1 cellular context compared by ENCODE assay signal in the genomic region with DNA sequence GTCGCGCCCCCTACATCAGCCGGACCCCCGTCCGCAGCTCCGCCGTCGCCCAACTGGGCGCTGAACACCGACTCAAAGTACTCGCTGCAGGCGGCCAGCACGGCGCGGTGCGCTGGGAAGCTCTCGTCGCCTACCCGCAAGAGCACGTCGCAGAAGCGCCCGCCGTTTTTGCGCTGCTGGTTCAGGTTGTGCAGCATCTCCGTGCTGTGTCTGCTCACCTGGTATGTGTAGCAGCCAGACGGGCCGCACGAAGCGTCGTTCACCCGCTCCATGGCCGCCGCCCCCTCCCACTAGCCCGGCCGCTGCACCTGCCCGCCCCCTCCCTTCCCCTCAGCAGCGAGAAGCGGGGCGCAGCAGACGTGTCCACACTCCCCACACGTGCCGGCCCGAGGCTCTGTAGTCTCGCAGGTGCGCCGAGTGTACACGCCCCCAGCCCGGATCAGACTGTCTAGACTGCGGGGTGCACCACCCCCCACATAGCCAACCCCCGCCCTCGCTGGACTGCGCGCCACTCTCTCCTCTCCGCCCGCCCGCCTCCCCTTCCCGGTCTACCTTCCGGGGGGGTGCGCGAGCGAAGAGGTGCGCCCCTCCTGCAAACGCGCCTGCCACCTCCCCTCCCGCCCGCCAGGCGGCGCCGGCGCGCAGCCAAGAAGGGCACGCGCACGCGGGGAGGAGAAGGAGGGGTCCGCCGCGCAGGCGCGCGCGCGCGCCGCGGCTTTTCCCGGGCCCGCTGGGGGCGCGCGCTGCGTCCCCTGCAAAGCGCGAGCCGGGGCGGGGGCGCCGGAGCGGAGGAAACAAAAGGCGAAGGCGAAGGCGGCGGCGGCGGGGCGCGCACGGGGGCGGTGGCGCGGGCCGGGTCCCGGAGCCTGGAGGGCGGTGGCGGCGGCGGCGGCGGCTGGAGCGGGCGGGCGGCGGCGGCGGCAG.
TF ChIP-seq lines count a peak whose summit lies in the region.

No MANE protein-coding gene starts in this region.

TF ChIP-seq in GM12878, 131 proteins besides CTCF, POLR2A, EP300 and RAD21 (continued from another document):
- TF ChIP-seq, protein P1, sequence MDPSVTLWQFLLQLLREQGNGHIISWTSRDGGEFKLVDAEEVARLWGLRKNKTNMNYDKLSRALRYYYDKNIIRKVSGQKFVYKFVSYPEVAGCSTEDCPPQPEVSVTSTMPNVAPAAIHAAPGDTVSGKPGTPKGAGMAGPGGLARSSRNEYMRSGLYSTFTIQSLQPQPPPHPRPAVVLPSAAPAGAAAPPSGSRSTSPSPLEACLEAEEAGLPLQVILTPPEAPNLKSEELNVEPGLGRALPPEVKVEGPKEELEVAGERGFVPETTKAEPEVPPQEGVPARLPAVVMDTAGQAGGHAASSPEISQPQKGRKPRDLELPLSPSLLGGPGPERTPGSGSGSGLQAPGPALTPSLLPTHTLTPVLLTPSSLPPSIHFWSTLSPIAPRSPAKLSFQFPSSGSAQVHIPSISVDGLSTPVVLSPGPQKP (IDR thresholded peaks at IDR 0.05; ENCODE audit: low read depth, low read length) = no peak
- TF ChIP-seq, protein P2, sequence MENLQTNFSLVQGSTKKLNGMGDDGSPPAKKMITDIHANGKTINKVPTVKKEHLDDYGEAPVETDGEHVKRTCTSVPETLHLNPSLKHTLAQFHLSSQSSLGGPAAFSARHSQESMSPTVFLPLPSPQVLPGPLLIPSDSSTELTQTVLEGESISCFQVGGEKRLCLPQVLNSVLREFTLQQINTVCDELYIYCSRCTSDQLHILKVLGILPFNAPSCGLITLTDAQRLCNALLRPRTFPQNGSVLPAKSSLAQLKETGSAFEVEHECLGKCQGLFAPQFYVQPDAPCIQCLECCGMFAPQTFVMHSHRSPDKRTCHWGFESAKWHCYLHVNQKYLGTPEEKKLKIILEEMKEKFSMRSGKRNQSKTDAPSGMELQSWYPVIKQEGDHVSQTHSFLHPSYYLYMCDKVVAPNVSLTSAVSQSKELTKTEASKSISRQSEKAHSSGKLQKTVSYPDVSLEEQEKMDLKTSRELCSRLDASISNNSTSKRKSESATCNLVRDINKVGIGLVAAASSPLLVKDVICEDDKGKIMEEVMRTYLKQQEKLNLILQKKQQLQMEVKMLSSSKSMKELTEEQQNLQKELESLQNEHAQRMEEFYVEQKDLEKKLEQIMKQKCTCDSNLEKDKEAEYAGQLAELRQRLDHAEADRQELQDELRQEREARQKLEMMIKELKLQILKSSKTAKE (IDR thresholded peaks at IDR 0.05; ENCODE audit: low read depth, poor library complexity, severe bottlenecking) = no peak
- no peak; the same call in 1 of the 2 replicates for TF ChIP-seq CREB1 (IDR thresholded peaks at IDR 0.05; ENCODE audit: low read depth)
- TF ChIP-seq SIX5 (IDR thresholded peaks at IDR 0.05; ENCODE audit: low read depth, low read length, severe bottlenecking) = no peak
- TF ChIP-seq SREBF1 (IDR thresholded peaks at IDR 0.05; ENCODE audit: low read length) = no peak
- no peak; the same call in 1 of the 2 replicates for TF ChIP-seq ESRRA (IDR thresholded peaks at IDR 0.05; ENCODE audit: low read length)
- TF ChIP-seq, protein P3, sequence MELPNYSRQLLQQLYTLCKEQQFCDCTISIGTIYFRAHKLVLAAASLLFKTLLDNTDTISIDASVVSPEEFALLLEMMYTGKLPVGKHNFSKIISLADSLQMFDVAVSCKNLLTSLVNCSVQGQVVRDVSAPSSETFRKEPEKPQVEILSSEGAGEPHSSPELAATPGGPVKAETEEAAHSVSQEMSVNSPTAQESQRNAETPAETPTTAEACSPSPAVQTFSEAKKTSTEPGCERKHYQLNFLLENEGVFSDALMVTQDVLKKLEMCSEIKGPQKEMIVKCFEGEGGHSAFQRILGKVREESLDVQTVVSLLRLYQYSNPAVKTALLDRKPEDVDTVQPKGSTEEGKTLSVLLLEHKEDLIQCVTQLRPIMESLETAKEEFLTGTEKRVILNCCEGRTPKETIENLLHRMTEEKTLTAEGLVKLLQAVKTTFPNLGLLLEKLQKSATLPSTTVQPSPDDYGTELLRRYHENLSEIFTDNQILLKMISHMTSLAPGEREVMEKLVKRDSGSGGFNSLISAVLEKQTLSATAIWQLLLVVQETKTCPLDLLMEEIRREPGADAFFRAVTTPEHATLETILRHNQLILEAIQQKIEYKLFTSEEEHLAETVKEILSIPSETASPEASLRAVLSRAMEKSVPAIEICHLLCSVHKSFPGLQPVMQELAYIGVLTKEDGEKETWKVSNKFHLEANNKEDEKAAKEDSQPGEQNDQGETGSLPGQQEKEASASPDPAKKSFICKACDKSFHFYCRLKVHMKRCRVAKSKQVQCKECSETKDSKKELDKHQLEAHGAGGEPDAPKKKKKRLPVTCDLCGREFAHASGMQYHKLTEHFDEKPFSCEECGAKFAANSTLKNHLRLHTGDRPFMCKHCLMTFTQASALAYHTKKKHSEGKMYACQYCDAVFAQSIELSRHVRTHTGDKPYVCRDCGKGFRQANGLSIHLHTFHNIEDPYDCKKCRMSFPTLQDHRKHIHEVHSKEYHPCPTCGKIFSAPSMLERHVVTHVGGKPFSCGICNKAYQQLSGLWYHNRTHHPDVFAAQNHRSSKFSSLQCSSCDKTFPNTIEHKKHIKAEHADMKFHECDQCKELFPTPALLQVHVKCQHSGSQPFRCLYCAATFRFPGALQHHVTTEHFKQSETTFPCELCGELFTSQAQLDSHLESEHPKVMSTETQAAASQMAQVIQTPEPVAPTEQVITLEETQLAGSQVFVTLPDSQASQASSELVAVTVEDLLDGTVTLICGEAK (IDR thresholded peaks at IDR 0.05; ENCODE audit: borderline replicate concordance) = no peak
- no peak for TF ChIP-seq KAT2A (conservative IDR thresholded peaks at IDR 0.05; ENCODE audit: control insufficient read depth, low read depth, low read length)
- TF ChIP-seq BCL11A (IDR thresholded peaks at IDR 0.05; ENCODE audit: low read depth, low read length) = no peak
- no peak for TF ChIP-seq CHD4 (IDR thresholded peaks at IDR 0.05)
- peak; percentile 51; the same call in 1 of the 2 replicates for TF ChIP-seq MXI1 (IDR thresholded peaks at IDR 0.05; ENCODE audit: low read depth, low read length)
- no peak for TF ChIP-seq FOXM1 (IDR thresholded peaks at IDR 0.05; ENCODE audit: low read depth, low read length)
- no peak for TF ChIP-seq ZZZ3 (IDR thresholded peaks at IDR 0.05; ENCODE audit: control insufficient read depth, insufficient read length, low read depth)
- no peak for TF ChIP-seq CBFB (IDR thresholded peaks at IDR 0.05; ENCODE audit: low read depth)
- TF ChIP-seq TAF1 (IDR thresholded peaks at IDR 0.05; ENCODE audit: borderline replicate concordance, low read depth, low read length) = peak; percentile 43
- peak; percentile 33; the same call in 1 of the 2 replicates for TF ChIP-seq TBL1XR1 (IDR thresholded peaks at IDR 0.05; ENCODE audit: low read depth, low read length)
- TF ChIP-seq, protein P4, sequence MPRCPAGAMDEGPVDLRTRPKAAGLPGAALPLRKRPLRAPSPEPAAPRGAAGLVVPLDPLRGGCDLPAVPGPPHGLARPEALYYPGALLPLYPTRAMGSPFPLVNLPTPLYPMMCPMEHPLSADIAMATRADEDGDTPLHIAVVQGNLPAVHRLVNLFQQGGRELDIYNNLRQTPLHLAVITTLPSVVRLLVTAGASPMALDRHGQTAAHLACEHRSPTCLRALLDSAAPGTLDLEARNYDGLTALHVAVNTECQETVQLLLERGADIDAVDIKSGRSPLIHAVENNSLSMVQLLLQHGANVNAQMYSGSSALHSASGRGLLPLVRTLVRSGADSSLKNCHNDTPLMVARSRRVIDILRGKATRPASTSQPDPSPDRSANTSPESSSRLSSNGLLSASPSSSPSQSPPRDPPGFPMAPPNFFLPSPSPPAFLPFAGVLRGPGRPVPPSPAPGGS (IDR thresholded peaks at IDR 0.05; ENCODE audit: borderline replicate concordance, insufficient read depth, low read depth, low read length, poor library complexity, severe bottlenecking) = no peak
- TF ChIP-seq ZNF274 (IDR thresholded peaks at IDR 0.05; ENCODE audit: insufficient read depth, insufficient read length) = no peak
- TF ChIP-seq, protein P5, sequence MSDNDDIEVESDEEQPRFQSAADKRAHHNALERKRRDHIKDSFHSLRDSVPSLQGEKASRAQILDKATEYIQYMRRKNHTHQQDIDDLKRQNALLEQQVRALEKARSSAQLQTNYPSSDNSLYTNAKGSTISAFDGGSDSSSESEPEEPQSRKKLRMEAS (IDR thresholded peaks at IDR 0.05; ENCODE audit: low read depth, low read length) = peak; percentile 63
- TF ChIP-seq SMC3 (IDR thresholded peaks at IDR 0.05; ENCODE audit: borderline replicate concordance, low read length) = peak; percentile 63
- no peak for TF ChIP-seq JUND (IDR thresholded peaks at IDR 0.05; ENCODE audit: low read depth, low read length)
- TF ChIP-seq NR2F1 (conservative IDR thresholded peaks at IDR 0.05) = no peak
- no peak for TF ChIP-seq BMI1 (IDR thresholded peaks at IDR 0.05; ENCODE audit: borderline replicate concordance)
- TF ChIP-seq STAT1 (conservative IDR thresholded peaks at IDR 0.05) = no peak
- TF ChIP-seq SIN3A (IDR thresholded peaks at IDR 0.05; ENCODE audit: low read depth, low read length) = no peak
- no peak for TF ChIP-seq PAX8 (IDR thresholded peaks at IDR 0.05)
- TF ChIP-seq CREM (IDR thresholded peaks at IDR 0.05; ENCODE audit: low read depth) = 0 out of 2 replicates have a peak, but pooled peaks have one; percentile 33
- TF ChIP-seq RB1 (IDR thresholded peaks at IDR 0.05; ENCODE audit: borderline replicate concordance) = peak; percentile 43; the same call in 1 of the 2 replicates
- no peak for TF ChIP-seq CHD1 (IDR thresholded peaks at IDR 0.05; ENCODE audit: low read depth, low read length)
- TF ChIP-seq SUZ12 (IDR thresholded peaks at IDR 0.05; ENCODE audit: unreplicated experiment) = no peak
